8 cellular contexts compared by ENCODE assay signal in genomic region chr2:86563650-86564061, GRCh38. TPM values are rescaled to one million over a fixed set of nuclear protein-coding genes. Genes with fewer than 3 reads are reported as not detected.
DNase-seq lines count a peak whose midpoint lies in the region; ATAC-seq lines count a peak whose summit lies in the region.

No MANE protein-coding gene starts in this region.

- H3K27me3 ChIP-seq in iPS-18a (ENCODE audit: control insufficient read depth, insufficient read depth, low read length): peaks cover 39% of the 10 kb centered on the region

- peak overlapping the region; percentile 97 for H3K4me3 Mint-ChIP-seq in activated T-helper 1 cell treated with anti-CD3 and anti-CD28 coated beads, Interleukin-12 subunit alpha, Interleukin-12 subunit beta, Interleukin-2, Interleukin-4 antibody, amounts not matched to agents 30 ng/mL and 10 ng/mL and 1 ng/mL, durations not matched to agents 14 hours and 24 hours and 36 hours
- peak overlapping the region; percentile 93 to 94 for H3K4me3 Mint-ChIP-seq in stimulated activated naive CD8-positive, alpha-beta T cell treated with anti-CD3 and anti-CD28 coated beads, Interleukin-15, amount 100 ng/mL, for 72 hours

- no peaks in the 10 kb centered on the region for H3K9me3 ChIP-seq in iPS-18a (ENCODE audit: control insufficient read depth, low read depth, low read length)

- peak overlapping the region; percentile 98 for H3K27ac Mint-ChIP-seq in activated T-helper 1 cell treated with anti-CD3 and anti-CD28 coated beads, Interleukin-12 subunit alpha, Interleukin-12 subunit beta, Interleukin-2, Interleukin-4 antibody, amounts not matched to agents 30 ng/mL and 10 ng/mL and 1 ng/mL, durations not matched to agents 14 hours and 24 hours and 36 hours
- H3K27ac Mint-ChIP-seq in stimulated activated naive CD8-positive, alpha-beta T cell treated with anti-CD3 and anti-CD28 coated beads, Interleukin-15, amount 100 ng/mL, for 72 hours: peak overlapping the region; percentile 99

- H3K27ac ChIP-seq in iPS-18a (ENCODE audit: low read length): no peak overlapping the region

- peaks cover 2% of the 10 kb centered on the region for H3K27me3 Mint-ChIP-seq in activated T-helper 1 cell treated with anti-CD3 and anti-CD28 coated beads, Interleukin-12 subunit alpha, Interleukin-12 subunit beta, Interleukin-2, Interleukin-4 antibody, amounts not matched to agents 30 ng/mL and 10 ng/mL and 1 ng/mL, durations not matched to agents 14 hours and 24 hours and 36 hours (ENCODE audit: insufficient read depth)
- H3K27me3 Mint-ChIP-seq in stimulated activated naive CD8-positive, alpha-beta T cell treated with anti-CD3 and anti-CD28 coated beads, Interleukin-15, amount 100 ng/mL, for 72 hours: no peaks in the 10 kb centered on the region

- DNase-seq in DMS53 (lab: John Stamatoyannopoulos, UW) (peak; percentile 42), DMS53 treated with DMSO at 0.1 percent for 48 hours (lab: John Stamatoyannopoulos, UW; ENCODE audit: unreplicated experiment) (no peak), NCI-H187 (lab: John Stamatoyannopoulos, UW) (no peak)
- DNase-seq in activated T-helper 1 cell treated with anti-CD3 and anti-CD28 coated beads, Interleukin-12 subunit alpha, Interleukin-12 subunit beta, Interleukin-2, Interleukin-4 antibody, amounts not matched to agents 30 ng/mL and 10 ng/mL and 1 ng/mL, durations not matched to agents 14 hours and 24 hours and 36 hours (ENCODE audit: low spot score): no peak
- DNase-seq in stimulated activated naive CD8-positive, alpha-beta T cell treated with anti-CD3 and anti-CD28 coated beads, Interleukin-15, amount 100 ng/mL, for 72 hours: no peak
- no peak for DNase-seq in activated CD4-positive, alpha-beta T cell treated with anti-CD3 and anti-CD28 coated beads, Interleukin-2, amount 50 U/mL, for 4 hours

- peaks cover 4% of the 10 kb centered on the region for H3K4me1 ChIP-seq in iPS-18a (ENCODE audit: control insufficient read depth, low read depth, low read length)

- H3K36me3 ChIP-seq in iPS-18a (ENCODE audit: control insufficient read depth, low read depth, low read length): no peaks in the 10 kb centered on the region

- H3K4me3 ChIP-seq in iPS-18a (ENCODE audit: low read length): peak overlapping the region; percentile 92

- no peak for ATAC-seq in stimulated activated naive CD8-positive, alpha-beta T cell treated with anti-CD3 and anti-CD28 coated beads, Interleukin-15, amount 100 ng/mL, for 72 hours
- ATAC-seq in GM19455 (IDR thresholded peaks at IDR 0.05; ENCODE audit: unreplicated experiment): no peak

- H3K9me3 Mint-ChIP-seq in activated T-helper 1 cell treated with anti-CD3 and anti-CD28 coated beads, Interleukin-12 subunit alpha, Interleukin-12 subunit beta, Interleukin-2, Interleukin-4 antibody, amounts not matched to agents 30 ng/mL and 10 ng/mL and 1 ng/mL, durations not matched to agents 14 hours and 24 hours and 36 hours: peaks cover 12% of the 10 kb centered on the region
- H3K9me3 Mint-ChIP-seq in stimulated activated naive CD8-positive, alpha-beta T cell treated with anti-CD3 and anti-CD28 coated beads, Interleukin-15, amount 100 ng/mL, for 72 hours: peaks cover 5 to 6% of the 10 kb centered on the region in 2 donors

- H3K36me3 Mint-ChIP-seq in activated T-helper 1 cell treated with anti-CD3 and anti-CD28 coated beads, Interleukin-12 subunit alpha, Interleukin-12 subunit beta, Interleukin-2, Interleukin-4 antibody, amounts not matched to agents 30 ng/mL and 10 ng/mL and 1 ng/mL, durations not matched to agents 14 hours and 24 hours and 36 hours (ENCODE audit: low read depth): peaks cover 19% of the 10 kb centered on the region

- H3K4me1 Mint-ChIP-seq in activated T-helper 1 cell treated with anti-CD3 and anti-CD28 coated beads, Interleukin-12 subunit alpha, Interleukin-12 subunit beta, Interleukin-2, Interleukin-4 antibody, amounts not matched to agents 30 ng/mL and 10 ng/mL and 1 ng/mL, durations not matched to agents 14 hours and 24 hours and 36 hours (ENCODE audit: low read depth): peaks cover 46% of the 10 kb centered on the region
- H3K4me1 Mint-ChIP-seq in stimulated activated naive CD8-positive, alpha-beta T cell treated with anti-CD3 and anti-CD28 coated beads, Interleukin-15, amount 100 ng/mL, for 72 hours: peaks cover 30% of the 10 kb centered on the region

- H3K9ac ChIP-seq in iPS-18a (ENCODE audit: low read length): no peak overlapping the region

- intact Hi-C loops in activated T-helper 1 cell treated with anti-CD3 and anti-CD28 coated beads, Interleukin-12 subunit alpha, Interleukin-12 subunit beta, Interleukin-2, Interleukin-4 antibody, amounts not matched to agents 30 ng/mL and 10 ng/mL and 1 ng/mL, durations not matched to agents 14 hours and 24 hours and 36 hours (cut with micrococcal nuclease): loop anchor here (1.0 to 10.0 kb wide), 5 partner anchors 21 to 368 kb away; partner anchors contain the start of genes IMMT and RNF103

RNA-seq across cellular contexts. Expression of gene CHMP3, which starts 0.4 kb away (rescaled TPM):
- 27.7 and 27.9 TPM in 2 replicates for total RNA-seq in activated T-helper 1 cell treated with anti-CD3 and anti-CD28 coated beads, Interleukin-12 subunit alpha, Interleukin-12 subunit beta, Interleukin-2, Interleukin-4 antibody, amounts not matched to agents 30 ng/mL and 10 ng/mL and 1 ng/mL, durations not matched to agents 14 hours and 24 hours and 36 hours
